10 cellular contexts compared by ENCODE assay signal in the genomic region with DNA sequence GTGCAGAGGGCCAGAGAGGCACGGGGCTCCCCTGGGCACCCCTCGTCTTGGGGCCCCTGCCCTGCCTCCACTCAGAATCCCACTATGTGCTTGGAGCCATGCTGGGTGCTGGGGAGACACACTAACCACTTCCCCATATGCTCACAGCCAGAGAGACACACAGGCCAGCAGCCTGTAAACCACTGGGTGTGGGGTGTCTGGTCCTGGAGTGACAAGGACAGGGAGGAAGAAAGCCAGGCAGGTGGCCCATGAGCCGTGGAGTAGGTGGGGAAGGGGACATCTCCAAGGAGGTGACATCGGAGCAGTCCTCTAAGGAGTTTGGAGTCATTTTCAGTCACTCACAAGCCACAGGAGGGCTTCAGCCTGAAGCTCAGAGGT. TPM values are rescaled to one million over a fixed set of nuclear protein-coding genes. Genes with fewer than 3 reads are reported as not detected.
A peak's percentile ranks its signal among the peaks of the same experiment; 100 is the strongest.
DNase-seq lines count a peak whose midpoint lies in the region; ATAC-seq and TF ChIP-seq lines count a peak whose summit lies in the region.
"Had no signal": no experiment of that assay in that cellular context is flagged by ENCODE, and none has a peak within 500 bp of the region (broad histone marks: within the 10 kb centered on the region; RNA-seq: fewer than 3 reads in every experiment).

No MANE protein-coding gene starts in this region.

- POLR2A ChIA-PET in PC-3 (lab: Charles Lee; ENCODE audit: unreplicated experiment), result no interaction called here
- POLR2A ChIA-PET in CD4-positive, alpha-beta T cell (lab: Charles Lee), result no interaction called here

- no peak overlapping the region for H3K4me3 Mint-ChIP-seq in natural killer cell treated with Interleukin-12 subunit alpha and Interleukin-12 subunit beta and Interleukin-15 and Interleukin-18, amount 100 ng/mL, for 72 hours
- H3K4me3 Mint-ChIP-seq in CD4-positive, alpha-beta T cell, result no peak overlapping the region
- H3K4me3 Mint-ChIP-seq: activated CD4-positive, alpha-beta memory T cell treated with anti-CD3 and anti-CD28 coated beads for 36 hours had no signal

- H2AFZ ChIP-seq in PC-3 (ENCODE audit: low read length), result no peak overlapping the region

- peaks cover 31 to 33% of the 10 kb centered on the region in 2 donors for H3K27me3 Mint-ChIP-seq in natural killer cell treated with Interleukin-12 subunit alpha and Interleukin-12 subunit beta and Interleukin-15 and Interleukin-18, amount 100 ng/mL, for 72 hours
- no peaks in the 10 kb centered on the region for H3K27me3 Mint-ChIP-seq in CD4-positive, alpha-beta T cell
- H3K27me3 Mint-ChIP-seq: activated CD4-positive, alpha-beta memory T cell treated with anti-CD3 and anti-CD28 coated beads for 36 hours had no signal

- DNase-seq in PC-3 (no peak), epithelial cell of prostate (ENCODE audit: low read depth, low spot score) (no peak)
- DNase-seq in natural killer cell treated with Interleukin-12 subunit alpha and Interleukin-12 subunit beta and Interleukin-15 and Interleukin-18, amount 100 ng/mL, for 72 hours (ENCODE audit: low spot score), result no peak
- no peak for DNase-seq in CD4-positive, alpha-beta T cell
- DNase-seq: activated CD4-positive, alpha-beta memory T cell treated with anti-CD3 and anti-CD28 coated beads for 36 hours; NCI-H1417 treated with DMSO at 0.1 percent for 48 hours; stimulated activated CD8-positive, alpha-beta memory T cell treated with anti-CD3 and anti-CD28 coated beads, Interleukin-4, amount 100 ng/mL, for 48 hours had no signal

- no peaks in the 10 kb centered on the region for H3K27me3 ChIP-seq in PC-3 (ENCODE audit: low read length)
- no peaks in the 10 kb centered on the region for H3K27me3 ChIP-seq in CD4-positive, alpha-beta T cell (ENCODE audit: control insufficient read depth, insufficient read depth, low read length)

- H4K20me1 ChIP-seq in PC-3 (ENCODE audit: low read length), result no peaks in the 10 kb centered on the region

- H3K36me3 Mint-ChIP-seq in natural killer cell treated with Interleukin-12 subunit alpha and Interleukin-12 subunit beta and Interleukin-15 and Interleukin-18, amount 100 ng/mL, for 72 hours, result peaks cover 32% of the 10 kb centered on the region
- H3K36me3 Mint-ChIP-seq in CD4-positive, alpha-beta T cell (ENCODE audit: low read depth), result peaks cover 70% of the 10 kb centered on the region

- H3K79me2 ChIP-seq in PC-3 (ENCODE audit: low read length), result no peaks in the 10 kb centered on the region

- peak overlapping the region; percentile 19; the same call in 1 of the 2 replicates for H3K9ac ChIP-seq in PC-3 (ENCODE audit: low read length)

- H3K9me3 Mint-ChIP-seq in natural killer cell treated with Interleukin-12 subunit alpha and Interleukin-12 subunit beta and Interleukin-15 and Interleukin-18, amount 100 ng/mL, for 72 hours, result peaks cover 7% of the 10 kb centered on the region
- H3K9me3 Mint-ChIP-seq in CD4-positive, alpha-beta T cell, result peaks cover 12% of the 10 kb centered on the region

- H3K4me1 ChIP-seq in PC-3 (ENCODE audit: insufficient read depth, low read length) (peaks cover 19% of the 10 kb centered on the region), urinary bladder (ENCODE audit: insufficient read depth) (peaks cover 2% of the 10 kb centered on the region)

- CTCF ChIA-PET in PC-3 (lab: Charles Lee), result no interaction called here
- CTCF ChIA-PET in CD4-positive, alpha-beta T cell (lab: Charles Lee), result no interaction called here

- 55% methylated on average over 4 of the region's 4 CpGs for WGBS in urinary bladder

- BruUV-seq in PC-3 (replicated peaks; lab: Mats Ljungman, UMichigan), result no TSS peak

- no peaks in the 10 kb centered on the region for H3K9me2 ChIP-seq in PC-3 (replicated peaks; ENCODE audit: low read length)

- TF ChIP-seq CTCF in PC-3 (conservative IDR thresholded peaks at IDR 0.05; ENCODE audit: low read depth, low read length), result no peak
- no peak for TF ChIP-seq CTCF in CD4-positive, alpha-beta T cell (IDR thresholded peaks at IDR 0.05)

- intact Hi-C loops in PC-3 (cut with micrococcal nuclease), result no loop called here
- intact Hi-C loops in CD4-positive, alpha-beta T cell (cut with DNase I, micrococcal nuclease), result no loop called here

- H3K27ac ChIP-seq in PC-3 (ENCODE audit: low read length), result no peak overlapping the region; the same call in 1 of the 2 replicates
- H3K27ac ChIP-seq in epithelial cell of prostate, result peak overlapping the region; percentile 80
- peak overlapping the region; percentile 85 for H3K27ac ChIP-seq in urinary bladder (ENCODE audit: low read depth)
- no peak overlapping the region for H3K27ac ChIP-seq in CD4-positive, alpha-beta T cell (ENCODE audit: low read depth, low read length)

- H3K4me2 ChIP-seq in PC-3 (ENCODE audit: low read length), result 0 out of 2 replicates have a peak overlapping the region, but pooled peaks have one; percentile 79

- H3K4me1 Mint-ChIP-seq in natural killer cell treated with Interleukin-12 subunit alpha and Interleukin-12 subunit beta and Interleukin-15 and Interleukin-18, amount 100 ng/mL, for 72 hours (ENCODE audit: low read depth in 2 of 2), result no peaks in the 10 kb centered on the region
- no peaks in the 10 kb centered on the region for H3K4me1 Mint-ChIP-seq in CD4-positive, alpha-beta T cell (ENCODE audit: low read depth)

- ATAC-seq in PC-3 (no peak), HG02588 (IDR thresholded peaks at IDR 0.05; ENCODE audit: unreplicated experiment) (no peak), GM19023 (IDR thresholded peaks at IDR 0.05; ENCODE audit: unreplicated experiment) (no peak)
- peak; percentile 6 to 12 for ATAC-seq in natural killer cell treated with Interleukin-12 subunit alpha and Interleukin-12 subunit beta and Interleukin-15 and Interleukin-18, amount 100 ng/mL, for 72 hours
- ATAC-seq in CD4-positive, alpha-beta T cell (ENCODE audit: poor library complexity), result no peak

- no peaks in the 10 kb centered on the region for H3F3A ChIP-seq in PC-3 (ENCODE audit: low read length, unreplicated experiment)

- H3K27ac Mint-ChIP-seq in natural killer cell treated with Interleukin-12 subunit alpha and Interleukin-12 subunit beta and Interleukin-15 and Interleukin-18, amount 100 ng/mL, for 72 hours, result no peak overlapping the region
- no peak overlapping the region for H3K27ac Mint-ChIP-seq in CD4-positive, alpha-beta T cell
- H3K27ac Mint-ChIP-seq: activated CD4-positive, alpha-beta memory T cell treated with anti-CD3 and anti-CD28 coated beads for 36 hours had no signal

- peaks cover 11% of the 10 kb centered on the region; the same call in 1 of the 2 replicates for H3K9me3 ChIP-seq in PC-3 (ENCODE audit: low read length)
- peaks cover 12% of the 10 kb centered on the region for H3K9me3 ChIP-seq in CD4-positive, alpha-beta T cell (ENCODE audit: control insufficient read depth, low read length)

- H3K4me3 ChIP-seq in PC-3 (ENCODE audit: low read length) (no peak overlapping the region), urinary bladder (ENCODE audit: low read depth, low read length) (no peak overlapping the region)

- no peaks in the 10 kb centered on the region for H3K36me3 ChIP-seq in PC-3 (ENCODE audit: low read depth, low read length)
- H3K36me3 ChIP-seq in urinary bladder (ENCODE audit: insufficient read depth), result no peaks in the 10 kb centered on the region

RNA-seq across cellular contexts. Expression of a gene that starts 58.9 kb away (rescaled TPM):
- total RNA-seq in PC-3 (2014; rRNA removed) (12.0 and 12.9 TPM in 2 replicates), urinary bladder (78.6 TPM)
- 1 to 10 TPM; 1.2 to 2.0 TPM for total RNA-seq in natural killer cell treated with Interleukin-12 subunit alpha and Interleukin-12 subunit beta and Interleukin-15 and Interleukin-18, amount 100 ng/mL, for 72 hours
- polyA plus RNA-seq in urinary bladder, result 118 TPM
- total RNA-seq in CD4-positive, alpha-beta T cell, result 1 to 10 TPM; 1.9 to 2.5 TPM

Comparison
In these comparisons a context has a peak if more than half of its experiments do, and no peak if none do; other contexts are left out.
1. ATAC-seq: peak in natural killer cell treated with Interleukin-12 subunit alpha and Interleukin-12 subunit beta and Interleukin-15 and Interleukin-18, amount 100 ng/mL, for 72 hours (2 of 2); none in PC-3 (single experiment), HG02588 (single experiment), CD4-positive, alpha-beta T cell (single experiment) and GM19023 (single experiment).
2. H3K27ac ChIP-seq: peak in epithelial cell of prostate (single experiment) and urinary bladder (single experiment); none in PC-3 (single experiment) and CD4-positive, alpha-beta T cell (single experiment).